Comparison of ENCODE assay signal across 19 cellular contexts in the genomic region with DNA sequence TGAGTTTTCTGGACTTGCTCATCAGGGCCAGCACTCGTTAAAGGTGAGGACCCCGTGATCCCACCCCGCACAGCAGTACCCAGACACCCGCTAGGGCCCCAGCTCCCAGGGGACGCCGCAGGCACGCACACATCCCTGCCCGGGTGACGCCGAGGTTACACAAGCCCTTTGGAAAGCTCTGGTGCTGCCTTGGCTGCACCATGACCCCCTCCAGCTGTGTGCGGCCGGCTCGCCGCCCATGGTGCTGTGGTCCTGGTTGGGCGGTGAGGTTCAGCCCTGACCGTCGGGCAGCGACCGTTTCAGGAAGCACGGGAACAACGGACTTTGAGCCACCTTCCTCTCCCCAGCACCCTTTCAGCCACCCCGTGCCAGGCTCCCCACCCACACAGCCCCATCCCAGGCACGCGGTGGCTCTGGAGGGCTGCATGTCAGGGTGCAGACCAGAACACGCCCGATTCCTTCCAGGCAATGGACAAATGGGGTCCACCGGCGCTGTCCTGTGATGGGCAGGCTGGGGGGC. TPM values are rescaled to one million over a fixed set of nuclear protein-coding genes. Genes with fewer than 3 reads are reported as not detected.
DNase-seq lines count a peak whose midpoint lies in the region; ATAC-seq and TF ChIP-seq lines count a peak whose summit lies in the region.
"Had no signal": no experiment of that assay in that cellular context is flagged by ENCODE, and none has a peak within 500 bp of the region (broad histone marks: within the 10 kb centered on the region; RNA-seq: fewer than 3 reads in every experiment).

No MANE protein-coding gene starts in this region.

- intact Hi-C loops in psoas muscle (cut with DNase I), result no loop called here
- intact Hi-C loops in posterior vena cava (cut with DNase I), result no loop called here

- peak overlapping the region; percentile 39; the same call in 1 of the 2 replicates for H3K9ac ChIP-seq in BLaER1

- H3K36me3 ChIP-seq in BLaER1 (peaks cover 12% of the 10 kb centered on the region), psoas muscle (ENCODE audit: insufficient read depth in 1 of 2, low read depth in 1 of 2) (no peaks in the 10 kb centered on the region)
- H3K36me3 ChIP-seq: spleen had no signal

- peak overlapping the region; percentile 75 for H3K4me2 ChIP-seq in BLaER1
- H3K4me2 ChIP-seq: GM23338 had no signal

- H3K27me3 ChIP-seq in BLaER1, result peaks cover 56% of the 10 kb centered on the region
- peaks cover 0 to 29% (median 5%) of the 10 kb centered on the region in 3 donors for H3K27me3 ChIP-seq in psoas muscle (ENCODE audit: insufficient read depth in 3 of 3, low read length in 2 of 3)
- H3K27me3 ChIP-seq: spleen had no signal

- TF ChIP-seq CTCF in RWPE1 (conservative IDR thresholded peaks at IDR 0.05; ENCODE audit: low read depth) (no peak), psoas muscle (IDR thresholded peaks at IDR 0.05) (no peak)

- H3K9me3 ChIP-seq in BLaER1, result peaks cover 5% of the 10 kb centered on the region
- no peaks in the 10 kb centered on the region for H3K9me3 ChIP-seq in psoas muscle
- H3K9me3 ChIP-seq: spleen had no signal

- DNase-seq in RWPE1 (ENCODE audit: low spot score) (no peak), left lobe of liver (ENCODE audit: low spot score) (peak; percentile 96), psoas muscle (no peak), hepatic stellate cell (ENCODE audit: low spot score) (no peak), posterior vena cava (ENCODE audit: low spot score) (no peak), midbrain (lab: John Stamatoyannopoulos, UW) (no peak)
- DNase-seq: activated CD4-positive, alpha-beta memory T cell treated with anti-CD3 and anti-CD28 coated beads for 36 hours; activated CD8-positive, alpha-beta memory T cell treated with anti-CD3 and anti-CD28 coated beads, Interleukin-2, amount 50 U/mL, for 48 hours; activated naive CD4-positive, alpha-beta T cell treated with anti-CD3 and anti-CD28 coated beads, Interleukin-2, amount 50 U/mL, for 16 hours; CD8-positive, alpha-beta memory T cell; effector memory CD4-positive, alpha-beta T cell; naive thymus-derived CD8-positive, alpha-beta T cell; NCI-H187; spleen; T-helper 1 cell had no signal

- peak; percentile 83 for ATAC-seq in left lobe of liver
- peak in 3 of 4 donors; percentile 33 to 58 (median 34) for ATAC-seq in psoas muscle
- no peak for ATAC-seq in HG02623 (IDR thresholded peaks at IDR 0.05; ENCODE audit: unreplicated experiment)
- ATAC-seq: activated CD4-positive, CD25-positive, alpha-beta regulatory T cell treated with anti-CD3 and anti-CD28 coated beads, Interleukin-2, amount 50 U/mL, for 24 hours had no signal

- H3K4me3 ChIP-seq in BLaER1 (no peak overlapping the region; the same call in 1 of the 2 replicates), psoas muscle (no peak overlapping the region)
- H3K4me3 ChIP-seq: GM23338, spleen had no signal

- 57 to 71% (median 61%) methylated on average over 26 to 28 of the region's 28 CpGs for WGBS in psoas muscle, 3 donors

- POLR2A ChIA-PET in RWPE1 (lab: Yijun Ruan, JAX; ENCODE audit: low non-redundant PET), result no interaction called here

- H3K4me1 ChIP-seq in BLaER1 (peaks cover 100% of the 10 kb centered on the region), psoas muscle (peaks cover 16% of the 10 kb centered on the region)

- H3K27ac ChIP-seq in BLaER1, result 0 out of 2 replicates have a peak overlapping the region, but pooled peaks have one; percentile 4
- peak overlapping the region; percentile 93 for H3K27ac ChIP-seq in RWPE1
- no peak overlapping the region for H3K27ac ChIP-seq in psoas muscle

- H4K20me1 ChIP-seq in BLaER1, result peaks cover 80% of the 10 kb centered on the region

- CTCF ChIA-PET in RWPE1 (lab: Yijun Ruan, JAX), result no interaction called here

RNA-seq across cellular contexts. Expression of a gene that starts 7.5 kb away (rescaled TPM):
- total RNA-seq in left lobe of liver (56.5 TPM), psoas muscle (10 to 100 TPM in 3 of 4 donors, 1 to 10 TPM in 1; 4.5 to 22.0 (median 15.1) TPM), posterior vena cava (10 to 100 TPM; 23.8 to 34.6 TPM)
- polyA plus RNA-seq in psoas muscle, result 1 to 10 TPM; 2.3 to 3.8 (median 2.3) TPM
